ENCODE assay signal across 9 cellular contexts in genomic region chr7:1567082-1567771, GRCh38. TPM values are rescaled to one million over a fixed set of nuclear protein-coding genes. Genes with fewer than 3 reads are reported as not detected.
A peak's percentile ranks its signal among the peaks of the same experiment; 100 is the strongest.
DNase-seq lines count a peak whose midpoint lies in the region; ATAC-seq and TF ChIP-seq lines count a peak whose summit lies in the region.
"Had no signal": no experiment of that assay in that cellular context is flagged by ENCODE, and none has a peak within 500 bp of the region (broad histone marks: within the 10 kb centered on the region; RNA-seq: fewer than 3 reads in every experiment).

No MANE protein-coding gene starts in this region.

- no peaks in the 10 kb centered on the region for H3K27me3 Mint-ChIP-seq in activated CD4-positive, alpha-beta T cell treated with anti-CD3 and anti-CD28 coated beads, Interleukin-2, amount 10 ng/mL, durations not matched to agents 24 days and 14 days
- peaks cover 4% of the 10 kb centered on the region for H3K27me3 Mint-ChIP-seq in glutamatergic neuron (ENCODE audit: unreplicated experiment)

- no peak overlapping the region for H3K4me3 Mint-ChIP-seq in activated CD4-positive, alpha-beta T cell treated with anti-CD3 and anti-CD28 coated beads, Interleukin-2, amount 10 ng/mL, durations not matched to agents 24 days and 14 days
- H3K4me3 Mint-ChIP-seq in glutamatergic neuron (ENCODE audit: unreplicated experiment): peak overlapping the region; percentile 73

- no peak for TF ChIP-seq CTCF in glutamatergic neuron (IDR thresholded peaks at IDR 0.05; ENCODE audit: partially characterized antibody, unreplicated experiment)

- in situ Hi-C loops in SK-MEL-5 (cut with HindIII; ENCODE audit: low pct_unique_long_range_greater_than_20kb, low sequenced_read_pairs): no loop called here

- peak overlapping the region; percentile 39 for H3K27ac Mint-ChIP-seq in activated CD4-positive, alpha-beta T cell treated with anti-CD3 and anti-CD28 coated beads, Interleukin-2, amount 10 ng/mL, durations not matched to agents 24 days and 14 days
- peak overlapping the region; percentile 71 for H3K27ac Mint-ChIP-seq in glutamatergic neuron (ENCODE audit: unreplicated experiment)

- intact Hi-C loops in activated CD4-positive, alpha-beta T cell treated with anti-CD3 and anti-CD28 coated beads, Interleukin-2, amount 10 ng/mL, durations not matched to agents 24 days and 14 days (cut with micrococcal nuclease): loop anchor here (5.0 kb wide), 1 partner anchor 665 kb away; the partner anchor contains the start of gene MAD1L1

- peaks cover 19% of the 10 kb centered on the region for H3K4me1 Mint-ChIP-seq in activated CD4-positive, alpha-beta T cell treated with anti-CD3 and anti-CD28 coated beads, Interleukin-2, amount 10 ng/mL, durations not matched to agents 24 days and 14 days
- peaks cover 32% of the 10 kb centered on the region for H3K4me1 Mint-ChIP-seq in glutamatergic neuron (ENCODE audit: low read depth, unreplicated experiment)

- no peak for DNase-seq in activated CD4-positive, alpha-beta T cell treated with anti-CD3 and anti-CD28 coated beads, Interleukin-2, amount 10 ng/mL, durations not matched to agents 24 days and 14 days
- no peak for DNase-seq in activated CD4-positive, alpha-beta T cell treated with anti-CD3 and anti-CD28 coated beads for 1 hour
- peak; percentile 96 for DNase-seq in SK-MEL-5 (ENCODE audit: low read depth, low spot score)
- no peak for DNase-seq in glutamatergic neuron
- DNase-seq in stromal cell of bone marrow (ENCODE audit: low read depth): peak; percentile 91
- DNase-seq in NCI-H2196 (lab: John Stamatoyannopoulos, UW; ENCODE audit: unreplicated experiment): no peak
- DNase-seq in substantia nigra (lab: John Stamatoyannopoulos, UW): no peak

- H3K27ac ChIP-seq in substantia nigra (ENCODE audit: low read depth, low read length, poor library complexity, severe bottlenecking): no peak overlapping the region

- peaks cover 29% of the 10 kb centered on the region for H3K36me3 Mint-ChIP-seq in activated CD4-positive, alpha-beta T cell treated with anti-CD3 and anti-CD28 coated beads, Interleukin-2, amount 10 ng/mL, durations not matched to agents 24 days and 14 days (ENCODE audit: low read depth)
- H3K36me3 Mint-ChIP-seq in glutamatergic neuron (ENCODE audit: unreplicated experiment): no peaks in the 10 kb centered on the region

- H3K9me3 Mint-ChIP-seq in activated CD4-positive, alpha-beta T cell treated with anti-CD3 and anti-CD28 coated beads, Interleukin-2, amount 10 ng/mL, durations not matched to agents 24 days and 14 days: no peaks in the 10 kb centered on the region
- H3K9me3 Mint-ChIP-seq in glutamatergic neuron (ENCODE audit: unreplicated experiment): peaks cover 14% of the 10 kb centered on the region

- no peak for ATAC-seq in HG02970 (IDR thresholded peaks at IDR 0.05; ENCODE audit: low FRiP score, unreplicated experiment)

RNA-seq across cellular contexts. Expression of gene PSMG3, which starts 2.6 kb away (rescaled TPM):
- total RNA-seq in activated CD4-positive, alpha-beta T cell treated with anti-CD3 and anti-CD28 coated beads, Interleukin-2, amount 10 ng/mL, durations not matched to agents 24 days and 14 days: 58.0 and 58.5 TPM in 2 replicates
- 118 and 130 TPM in 2 replicates for total RNA-seq in SK-MEL-5 (2014; rRNA removed; shearing (Covaris generic))
- polyA plus RNA-seq in SK-MEL-5 (2015; cell fraction: cytosol; rRNA removed): 105 and 123 TPM in 2 replicates
- 446 and 512 TPM in 2 replicates for polyA plus RNA-seq in SK-MEL-5 (2015; cell fraction: nucleus; rRNA removed)
- total RNA-seq in glutamatergic neuron (ENCODE audit: unreplicated experiment): 56.6 TPM

RNA-seq across cellular contexts. Expression of gene TMEM184A, which starts 11.2 kb away (rescaled TPM):
- not detected in 2 replicates for total RNA-seq in activated CD4-positive, alpha-beta T cell treated with anti-CD3 and anti-CD28 coated beads, Interleukin-2, amount 10 ng/mL, durations not matched to agents 24 days and 14 days
- total RNA-seq in SK-MEL-5 (2014; rRNA removed; shearing (Covaris generic)): 0.16 and 0.19 TPM in 2 replicates
- polyA plus RNA-seq in SK-MEL-5 (2015; cell fraction: cytosol; rRNA removed): 0.17 and 2.5 TPM in 2 replicates
- polyA plus RNA-seq in SK-MEL-5 (2015; cell fraction: nucleus; rRNA removed): 0.04 and 0.35 TPM in 2 replicates
- 20.7 TPM for total RNA-seq in glutamatergic neuron (ENCODE audit: unreplicated experiment)
- total RNA-seq: posterior vena cava had no signal

RNA-seq across cellular contexts. Expression of gene MAFK, which starts 36.7 kb away (rescaled TPM):
- 42.9 and 45.5 TPM in 2 replicates for total RNA-seq in activated CD4-positive, alpha-beta T cell treated with anti-CD3 and anti-CD28 coated beads, Interleukin-2, amount 10 ng/mL, durations not matched to agents 24 days and 14 days
- 23.6 and 24.3 TPM in 2 replicates for total RNA-seq in SK-MEL-5 (2014; rRNA removed; shearing (Covaris generic))
- polyA plus RNA-seq in SK-MEL-5 (2015; cell fraction: cytosol; rRNA removed): 30.3 and 37.4 TPM in 2 replicates
- 32.8 and 33.3 TPM in 2 replicates for polyA plus RNA-seq in SK-MEL-5 (2015; cell fraction: nucleus; rRNA removed)
- total RNA-seq in glutamatergic neuron (ENCODE audit: unreplicated experiment): 10.5 TPM

Comparison
In these comparisons a context has a peak if more than half of its experiments do, and no peak if none do; other contexts are left out.
1. DNase-seq: peak in SK-MEL-5 (single experiment) and stromal cell of bone marrow (single experiment); none in activated CD4-positive, alpha-beta T cell treated with anti-CD3 and anti-CD28 coated beads, Interleukin-2, amount 10 ng/mL, durations not matched to agents 24 days and 14 days (single experiment), activated CD4-positive, alpha-beta T cell treated with anti-CD3 and anti-CD28 coated beads for 1 hour (single experiment), glutamatergic neuron (single experiment), NCI-H2196 (single experiment) and substantia nigra (0 of 49).
2. RNA of gene TMEM184A, which starts 11.2 kb away (total RNA-seq): 20.7 TPM in glutamatergic neuron (single experiment); 0.16 to 0.19 TPM in SK-MEL-5 and not detected in activated CD4-positive, alpha-beta T cell treated with anti-CD3 and anti-CD28 coated beads, Interleukin-2, amount 10 ng/mL, durations not matched to agents 24 days and 14 days; every median in the first group is over 10 times any median in the second.